ENCODE assay signal across 1 cellular context in genomic region chr6:43059168-43060033, GRCh38.
TF ChIP-seq lines count a peak whose summit lies in the region.

TSS of gene KLC4 (plus strand) at chr6:43059631. CDS start at chr6:43061336, 1,705 bp downstream.
TSS of gene MRPL2 (minus strand) at chr6:43059434. CDS start at chr6:43059381, 53 bp downstream.

TF ChIP-seq in HepG2, 621 proteins besides CTCF, POLR2A, EP300 and RAD21 (continued from another document and continues in another):
- TF ChIP-seq ZNF646 (CRISPR knock-in tag; IDR thresholded peaks at IDR 0.05) = no peak
- TF ChIP-seq RARA (CRISPR knock-in tag; IDR thresholded peaks at IDR 0.05) = peak; percentile 94
- TF ChIP-seq CHD4 (IDR thresholded peaks at IDR 0.05; ENCODE audit: borderline replicate concordance, low read length) = no peak
- TF ChIP-seq TEAD3 (CRISPR knock-in tag; optimal IDR thresholded peaks at IDR 0.05; ENCODE audit: borderline replicate concordance) = peak; percentile 6
- TF ChIP-seq GATAD2A (CRISPR knock-in tag; IDR thresholded peaks at IDR 0.05) = 0 out of 2 replicates have a peak, but pooled peaks have one; percentile 10
- TF ChIP-seq FOXA3 (CRISPR knock-in tag; IDR thresholded peaks at IDR 0.05) = peak; percentile 67
- TF ChIP-seq ATF7-NPFF (CRISPR knock-in tag; IDR thresholded peaks at IDR 0.05; ENCODE audit: low read depth) = no peak
- peak; percentile 75; the same call in 1 of the 2 replicates for TF ChIP-seq SPEN (CRISPR knock-in tag; IDR thresholded peaks at IDR 0.05; ENCODE audit: low read depth)
- TF ChIP-seq ZNF383 (CRISPR knock-in tag; IDR thresholded peaks at IDR 0.05; ENCODE audit: borderline replicate concordance) = no peak
- no peak for TF ChIP-seq HMGA1 (CRISPR knock-in tag; conservative IDR thresholded peaks at IDR 0.05)
- TF ChIP-seq ZNF773 (CRISPR knock-in tag; IDR thresholded peaks at IDR 0.05; ENCODE audit: borderline replicate concordance) = no peak
- peak; percentile 46 for TF ChIP-seq ZNF317 (CRISPR knock-in tag; IDR thresholded peaks at IDR 0.05)
- no peak for TF ChIP-seq THAP7 (CRISPR knock-in tag; IDR thresholded peaks at IDR 0.05)
- TF ChIP-seq ZNF713 (CRISPR knock-in tag; IDR thresholded peaks at IDR 0.05) = no peak
- no peak for TF ChIP-seq PRMT3 (CRISPR knock-in tag; IDR thresholded peaks at IDR 0.05; ENCODE audit: borderline replicate concordance, low read depth)
- TF ChIP-seq CBX2 (IDR thresholded peaks at IDR 0.05; ENCODE audit: low read depth, low read length) = no peak
- TF ChIP-seq CBX2 (CRISPR knock-in tag; IDR thresholded peaks at IDR 0.05; ENCODE audit: low read depth) = no peak
- no peak for TF ChIP-seq ZNF761 (CRISPR knock-in tag; conservative IDR thresholded peaks at IDR 0.05)
- TF ChIP-seq STAT6 (CRISPR knock-in tag; IDR thresholded peaks at IDR 0.05; ENCODE audit: borderline replicate concordance) = no peak
- no peak for TF ChIP-seq POLR2AphosphoS2 (IDR thresholded peaks at IDR 0.05; ENCODE audit: low read depth, low read length)
- TF ChIP-seq BRF2 (CRISPR knock-in tag; IDR thresholded peaks at IDR 0.05) = no peak
- no peak for TF ChIP-seq ZNF674 (CRISPR knock-in tag; IDR thresholded peaks at IDR 0.05; ENCODE audit: low read depth)
- peak; percentile 52 for TF ChIP-seq USF2 (IDR thresholded peaks at IDR 0.05; ENCODE audit: low read depth, low read length)
- TF ChIP-seq USF2 (CRISPR knock-in tag; IDR thresholded peaks at IDR 0.05; ENCODE audit: borderline replicate concordance) = peak; percentile 79; the same call in 1 of the 2 replicates
- peak; percentile 19; the same call in 1 of the 2 replicates for TF ChIP-seq ZNF331 (CRISPR knock-in tag; IDR thresholded peaks at IDR 0.05)
- TF ChIP-seq FOXC1 (CRISPR knock-in tag; IDR thresholded peaks at IDR 0.05; ENCODE audit: borderline replicate concordance) = 0 out of 2 replicates have a peak, but pooled peaks have one; percentile 32
- TF ChIP-seq HNF1A (IDR thresholded peaks at IDR 0.05; ENCODE audit: low read depth) = no peak; the same call in 1 of the 2 replicates
- TF ChIP-seq HNF1A (CRISPR knock-in tag; IDR thresholded peaks at IDR 0.05; ENCODE audit: borderline replicate concordance) = peak; percentile 40
- no peak for TF ChIP-seq POGK (CRISPR knock-in tag; conservative IDR thresholded peaks at IDR 0.05)
- no peak for TF ChIP-seq E2F2 (CRISPR knock-in tag; IDR thresholded peaks at IDR 0.05; ENCODE audit: borderline replicate concordance)
- no peak for TF ChIP-seq SMARCC2 (IDR thresholded peaks at IDR 0.05)
- no peak for TF ChIP-seq ZFX (CRISPR knock-in tag; IDR thresholded peaks at IDR 0.05; ENCODE audit: low read depth)
- TF ChIP-seq ZKSCAN8 (CRISPR knock-in tag; IDR thresholded peaks at IDR 0.05; ENCODE audit: borderline replicate concordance) = no peak; the same call in 1 of the 2 replicates
- TF ChIP-seq UBTF (CRISPR knock-in tag; IDR thresholded peaks at IDR 0.05) = no peak
